Comparison of ENCODE assay signal across 1 cellular context in the genomic region with DNA sequence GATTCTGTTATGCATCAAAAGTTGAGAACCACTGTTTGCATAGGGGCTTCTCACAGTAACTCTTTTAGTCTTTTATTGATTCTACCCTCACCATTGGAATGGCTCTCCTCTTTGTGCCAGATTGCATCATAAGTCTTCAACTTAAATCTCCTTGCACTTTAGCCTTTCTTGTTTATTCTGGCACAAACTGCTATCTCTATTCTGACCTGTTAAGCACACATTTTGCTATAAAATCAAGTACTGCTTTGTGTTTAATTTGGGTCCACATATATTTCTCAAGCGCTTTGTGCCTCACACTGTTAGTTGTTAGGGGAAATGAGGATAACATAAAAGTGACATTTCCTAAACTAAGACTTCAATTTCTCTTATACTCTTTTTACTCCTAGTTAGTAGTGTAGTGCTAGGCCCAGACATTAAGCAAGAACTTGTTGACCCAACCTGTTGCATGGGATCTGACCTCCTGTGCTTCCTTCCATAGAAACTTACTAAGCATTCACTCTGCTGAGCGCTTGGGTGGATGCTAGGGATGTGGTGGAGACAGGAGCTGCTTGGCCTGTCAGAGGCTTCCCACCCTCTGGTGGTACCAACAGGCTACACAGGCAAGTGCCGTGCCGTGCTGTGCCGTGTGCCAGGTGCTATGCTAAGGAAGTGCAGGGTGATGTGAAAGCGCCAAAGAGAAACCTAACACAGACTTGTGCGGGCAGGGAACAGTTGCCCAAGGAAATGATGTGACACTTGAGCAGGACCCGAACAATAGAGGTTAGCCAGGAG.
TF ChIP-seq lines count a peak whose summit lies in the region.

No MANE protein-coding gene starts in this region.

TF ChIP-seq in HepG2, 621 proteins besides CTCF, POLR2A, EP300 and RAD21 (continued from another document and continues in another):
- TF ChIP-seq TBL1XR1 (IDR thresholded peaks at IDR 0.05; ENCODE audit: borderline replicate concordance, low read length, partially characterized antibody) (peak; percentile 15), BHLHE40 (IDR thresholded peaks at IDR 0.05; ENCODE audit: low read length) (no peak), JARID2 (CRISPR knock-in tag; IDR thresholded peaks at IDR 0.05; ENCODE audit: insufficient replicate concordance) (no peak), ZNF274 (CRISPR knock-in tag; IDR thresholded peaks at IDR 0.05) (no peak), ZNF101 (CRISPR knock-in tag; IDR thresholded peaks at IDR 0.05; ENCODE audit: borderline replicate concordance, low read depth) (0 out of 2 replicates have a peak, but pooled peaks have one; percentile 5), ZNF564 (CRISPR knock-in tag; IDR thresholded peaks at IDR 0.05) (no peak; the same call in 1 of the 2 replicates), TBP (CRISPR knock-in tag; IDR thresholded peaks at IDR 0.05) (no peak), ZNF121 (CRISPR knock-in tag; IDR thresholded peaks at IDR 0.05) (no peak), RFXAP (CRISPR knock-in tag; IDR thresholded peaks at IDR 0.05; ENCODE audit: borderline replicate concordance) (no peak), MYNN (CRISPR knock-in tag; IDR thresholded peaks at IDR 0.05; ENCODE audit: low read depth) (no peak), MLLT10 (CRISPR knock-in tag; IDR thresholded peaks at IDR 0.05) (no peak), U2AF2 (IDR thresholded peaks at IDR 0.05; ENCODE audit: low read depth, low read length) (no peak), ATF7 (IDR thresholded peaks at IDR 0.05) (peak; percentile 80), ATF7 (CRISPR knock-in tag; IDR thresholded peaks at IDR 0.05) (peak; percentile 40; the same call in 1 of the 2 replicates), SP5 (CRISPR knock-in tag; IDR thresholded peaks at IDR 0.05; ENCODE audit: borderline replicate concordance, low read depth) (0 out of 2 replicates have a peak, but pooled peaks have one; percentile 24), TBX3 (IDR thresholded peaks at IDR 0.05; ENCODE audit: borderline replicate concordance) (peak; percentile 80; the same call in 1 of the 2 replicates), ZNF460 (CRISPR knock-in tag; IDR thresholded peaks at IDR 0.05; ENCODE audit: borderline replicate concordance) (no peak), GABPA (IDR thresholded peaks at IDR 0.05; ENCODE audit: low read depth, low read length) (no peak), GABPA (CRISPR knock-in tag; IDR thresholded peaks at IDR 0.05; ENCODE audit: low read depth) (no peak), ELF1 (CRISPR knock-in tag; IDR thresholded peaks at IDR 0.05) (no peak), TBX2 (CRISPR knock-in tag; IDR thresholded peaks at IDR 0.05; ENCODE audit: borderline replicate concordance) (peak; percentile 90; the same call in 1 of the 2 replicates), TP53 (CRISPR knock-in tag; conservative IDR thresholded peaks at IDR 0.05) (no peak), CBX5 (CRISPR knock-in tag; IDR thresholded peaks at IDR 0.05; ENCODE audit: borderline replicate concordance) (peak; percentile 33; the same call in 1 of the 2 replicates), SIN3B (IDR thresholded peaks at IDR 0.05; ENCODE audit: low read length) (no peak), ZNF572 (CRISPR knock-in tag; IDR thresholded peaks at IDR 0.05) (no peak), SP1 (IDR thresholded peaks at IDR 0.05) (no peak), SP1 (CRISPR knock-in tag; IDR thresholded peaks at IDR 0.05) (0 out of 2 replicates have a peak, but pooled peaks have one; percentile 12), TAF15 (IDR thresholded peaks at IDR 0.05; ENCODE audit: low read depth, low read length, poor library complexity, severe bottlenecking) (no peak), MIER2 (CRISPR knock-in tag; IDR thresholded peaks at IDR 0.05) (peak; percentile 47; the same call in 1 of the 2 replicates), NCOA2 (CRISPR knock-in tag; IDR thresholded peaks at IDR 0.05) (peak; percentile 96), POGZ (CRISPR knock-in tag; IDR thresholded peaks at IDR 0.05) (peak; percentile 35; the same call in 1 of the 2 replicates), REPIN1 (CRISPR knock-in tag; IDR thresholded peaks at IDR 0.05; ENCODE audit: borderline replicate concordance, low read depth) (no peak), ZFP41 (CRISPR knock-in tag; IDR thresholded peaks at IDR 0.05; ENCODE audit: borderline replicate concordance) (no peak), ZMYM4 (CRISPR knock-in tag; IDR thresholded peaks at IDR 0.05) (peak; percentile 82), TOPORS (CRISPR knock-in tag; IDR thresholded peaks at IDR 0.05) (no peak), NFIC (IDR thresholded peaks at IDR 0.05; ENCODE audit: low read length) (peak; percentile 97), HMGA1 (CRISPR knock-in tag; conservative IDR thresholded peaks at IDR 0.05) (no peak)
- TF ChIP-seq, protein P1, sequence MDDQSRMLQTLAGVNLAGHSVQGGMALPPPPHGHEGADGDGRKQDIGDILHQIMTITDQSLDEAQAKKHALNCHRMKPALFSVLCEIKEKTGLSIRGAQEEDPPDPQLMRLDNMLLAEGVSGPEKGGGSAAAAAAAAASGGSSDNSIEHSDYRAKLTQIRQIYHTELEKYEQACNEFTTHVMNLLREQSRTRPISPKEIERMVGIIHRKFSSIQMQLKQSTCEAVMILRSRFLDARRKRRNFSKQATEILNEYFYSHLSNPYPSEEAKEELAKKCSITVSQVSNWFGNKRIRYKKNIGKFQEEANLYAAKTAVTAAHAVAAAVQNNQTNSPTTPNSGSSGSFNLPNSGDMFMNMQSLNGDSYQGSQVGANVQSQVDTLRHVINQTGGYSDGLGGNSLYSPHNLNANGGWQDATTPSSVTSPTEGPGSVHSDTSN (CRISPR knock-in tag; IDR thresholded peaks at IDR 0.05; ENCODE audit: borderline replicate concordance), result no peak
- TF ChIP-seq, protein P2, sequence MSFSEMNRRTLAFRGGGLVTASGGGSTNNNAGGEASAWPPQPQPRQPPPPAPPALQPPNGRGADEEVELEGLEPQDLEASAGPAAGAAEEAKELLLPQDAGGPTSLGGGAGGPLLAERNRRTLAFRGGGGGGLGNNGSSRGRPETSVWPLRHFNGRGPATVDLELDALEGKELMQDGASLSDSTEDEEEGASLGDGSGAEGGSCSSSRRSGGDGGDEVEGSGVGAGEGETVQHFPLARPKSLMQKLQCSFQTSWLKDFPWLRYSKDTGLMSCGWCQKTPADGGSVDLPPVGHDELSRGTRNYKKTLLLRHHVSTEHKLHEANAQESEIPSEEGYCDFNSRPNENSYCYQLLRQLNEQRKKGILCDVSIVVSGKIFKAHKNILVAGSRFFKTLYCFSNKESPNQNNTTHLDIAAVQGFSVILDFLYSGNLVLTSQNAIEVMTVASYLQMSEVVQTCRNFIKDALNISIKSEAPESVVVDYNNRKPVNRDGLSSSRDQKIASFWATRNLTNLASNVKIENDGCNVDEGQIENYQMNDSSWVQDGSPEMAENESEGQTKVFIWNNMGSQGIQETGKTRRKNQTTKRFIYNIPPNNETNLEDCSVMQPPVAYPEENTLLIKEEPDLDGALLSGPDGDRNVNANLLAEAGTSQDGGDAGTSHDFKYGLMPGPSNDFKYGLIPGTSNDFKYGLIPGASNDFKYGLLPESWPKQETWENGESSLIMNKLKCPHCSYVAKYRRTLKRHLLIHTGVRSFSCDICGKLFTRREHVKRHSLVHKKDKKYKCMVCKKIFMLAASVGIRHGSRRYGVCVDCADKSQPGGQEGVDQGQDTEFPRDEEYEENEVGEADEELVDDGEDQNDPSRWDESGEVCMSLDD (CRISPR knock-in tag; IDR thresholded peaks at IDR 0.05; ENCODE audit: borderline replicate concordance), result peak; percentile 59; the same call in 1 of the 2 replicates
- TF ChIP-seq, protein P3, sequence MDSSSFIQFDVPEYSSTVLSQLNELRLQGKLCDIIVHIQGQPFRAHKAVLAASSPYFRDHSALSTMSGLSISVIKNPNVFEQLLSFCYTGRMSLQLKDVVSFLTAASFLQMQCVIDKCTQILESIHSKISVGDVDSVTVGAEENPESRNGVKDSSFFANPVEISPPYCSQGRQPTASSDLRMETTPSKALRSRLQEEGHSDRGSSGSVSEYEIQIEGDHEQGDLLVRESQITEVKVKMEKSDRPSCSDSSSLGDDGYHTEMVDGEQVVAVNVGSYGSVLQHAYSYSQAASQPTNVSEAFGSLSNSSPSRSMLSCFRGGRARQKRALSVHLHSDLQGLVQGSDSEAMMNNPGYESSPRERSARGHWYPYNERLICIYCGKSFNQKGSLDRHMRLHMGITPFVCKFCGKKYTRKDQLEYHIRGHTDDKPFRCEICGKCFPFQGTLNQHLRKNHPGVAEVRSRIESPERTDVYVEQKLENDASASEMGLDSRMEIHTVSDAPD (CRISPR knock-in tag; IDR thresholded peaks at IDR 0.05), result peak; percentile 92
- TF ChIP-seq, protein P4, sequence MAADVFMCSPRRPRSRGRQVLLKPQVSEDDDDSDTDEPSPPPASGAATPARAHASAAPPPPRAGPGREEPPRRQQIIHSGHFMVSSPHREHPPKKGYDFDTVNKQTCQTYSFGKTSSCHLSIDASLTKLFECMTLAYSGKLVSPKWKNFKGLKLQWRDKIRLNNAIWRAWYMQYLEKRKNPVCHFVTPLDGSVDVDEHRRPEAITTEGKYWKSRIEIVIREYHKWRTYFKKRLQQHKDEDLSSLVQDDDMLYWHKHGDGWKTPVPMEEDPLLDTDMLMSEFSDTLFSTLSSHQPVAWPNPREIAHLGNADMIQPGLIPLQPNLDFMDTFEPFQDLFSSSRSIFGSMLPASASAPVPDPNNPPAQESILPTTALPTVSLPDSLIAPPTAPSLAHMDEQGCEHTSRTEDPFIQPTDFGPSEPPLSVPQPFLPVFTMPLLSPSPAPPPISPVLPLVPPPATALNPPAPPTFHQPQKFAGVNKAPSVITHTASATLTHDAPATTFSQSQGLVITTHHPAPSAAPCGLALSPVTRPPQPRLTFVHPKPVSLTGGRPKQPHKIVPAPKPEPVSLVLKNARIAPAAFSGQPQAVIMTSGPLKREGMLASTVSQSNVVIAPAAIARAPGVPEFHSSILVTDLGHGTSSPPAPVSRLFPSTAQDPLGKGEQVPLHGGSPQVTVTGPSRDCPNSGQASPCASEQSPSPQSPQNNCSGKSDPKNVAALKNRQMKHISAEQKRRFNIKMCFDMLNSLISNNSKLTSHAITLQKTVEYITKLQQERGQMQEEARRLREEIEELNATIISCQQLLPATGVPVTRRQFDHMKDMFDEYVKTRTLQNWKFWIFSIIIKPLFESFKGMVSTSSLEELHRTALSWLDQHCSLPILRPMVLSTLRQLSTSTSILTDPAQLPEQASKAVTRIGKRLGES (CRISPR knock-in tag; IDR thresholded peaks at IDR 0.05; ENCODE audit: borderline replicate concordance), result no peak
- TF ChIP-seq, protein P5, sequence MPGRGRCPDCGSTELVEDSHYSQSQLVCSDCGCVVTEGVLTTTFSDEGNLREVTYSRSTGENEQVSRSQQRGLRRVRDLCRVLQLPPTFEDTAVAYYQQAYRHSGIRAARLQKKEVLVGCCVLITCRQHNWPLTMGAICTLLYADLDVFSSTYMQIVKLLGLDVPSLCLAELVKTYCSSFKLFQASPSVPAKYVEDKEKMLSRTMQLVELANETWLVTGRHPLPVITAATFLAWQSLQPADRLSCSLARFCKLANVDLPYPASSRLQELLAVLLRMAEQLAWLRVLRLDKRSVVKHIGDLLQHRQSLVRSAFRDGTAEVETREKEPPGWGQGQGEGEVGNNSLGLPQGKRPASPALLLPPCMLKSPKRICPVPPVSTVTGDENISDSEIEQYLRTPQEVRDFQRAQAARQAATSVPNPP (CRISPR knock-in tag; IDR thresholded peaks at IDR 0.05), result no peak
- TF ChIP-seq, protein P6, sequence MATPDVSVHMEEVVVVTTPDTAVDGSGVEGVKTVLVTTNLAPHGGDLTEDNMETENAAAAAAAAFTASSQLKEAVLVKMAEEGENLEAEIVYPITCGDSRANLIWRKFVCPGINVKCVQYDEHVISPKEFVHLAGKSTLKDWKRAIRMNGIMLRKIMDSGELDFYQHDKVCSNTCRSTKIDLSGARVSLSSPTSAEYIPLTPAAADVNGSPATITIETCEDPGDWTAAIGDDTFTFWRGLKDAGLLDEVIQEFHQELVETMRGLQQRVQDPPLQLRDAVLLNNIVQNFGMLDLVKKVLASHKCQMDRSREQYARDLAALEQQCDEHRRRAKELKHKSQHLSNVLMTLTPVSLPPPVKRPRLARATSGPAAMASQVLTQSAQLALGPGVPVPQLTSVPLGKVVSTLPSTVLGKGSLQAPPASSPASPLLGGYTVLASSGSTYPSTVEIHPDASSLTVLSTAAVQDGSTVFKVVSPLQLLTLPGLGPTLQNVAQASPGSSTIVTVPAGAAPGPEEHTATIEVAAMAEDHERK (CRISPR knock-in tag; IDR thresholded peaks at IDR 0.05; ENCODE audit: low read depth), result no peak
- TF ChIP-seq, protein P7, sequence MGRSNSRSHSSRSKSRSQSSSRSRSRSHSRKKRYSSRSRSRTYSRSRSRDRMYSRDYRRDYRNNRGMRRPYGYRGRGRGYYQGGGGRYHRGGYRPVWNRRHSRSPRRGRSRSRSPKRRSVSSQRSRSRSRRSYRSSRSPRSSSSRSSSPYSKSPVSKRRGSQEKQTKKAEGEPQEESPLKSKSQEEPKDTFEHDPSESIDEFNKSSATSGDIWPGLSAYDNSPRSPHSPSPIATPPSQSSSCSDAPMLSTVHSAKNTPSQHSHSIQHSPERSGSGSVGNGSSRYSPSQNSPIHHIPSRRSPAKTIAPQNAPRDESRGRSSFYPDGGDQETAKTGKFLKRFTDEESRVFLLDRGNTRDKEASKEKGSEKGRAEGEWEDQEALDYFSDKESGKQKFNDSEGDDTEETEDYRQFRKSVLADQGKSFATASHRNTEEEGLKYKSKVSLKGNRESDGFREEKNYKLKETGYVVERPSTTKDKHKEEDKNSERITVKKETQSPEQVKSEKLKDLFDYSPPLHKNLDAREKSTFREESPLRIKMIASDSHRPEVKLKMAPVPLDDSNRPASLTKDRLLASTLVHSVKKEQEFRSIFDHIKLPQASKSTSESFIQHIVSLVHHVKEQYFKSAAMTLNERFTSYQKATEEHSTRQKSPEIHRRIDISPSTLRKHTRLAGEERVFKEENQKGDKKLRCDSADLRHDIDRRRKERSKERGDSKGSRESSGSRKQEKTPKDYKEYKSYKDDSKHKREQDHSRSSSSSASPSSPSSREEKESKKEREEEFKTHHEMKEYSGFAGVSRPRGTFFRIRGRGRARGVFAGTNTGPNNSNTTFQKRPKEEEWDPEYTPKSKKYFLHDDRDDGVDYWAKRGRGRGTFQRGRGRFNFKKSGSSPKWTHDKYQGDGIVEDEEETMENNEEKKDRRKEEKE (IDR thresholded peaks at IDR 0.05), result no peak
- TF ChIP-seq, protein P8, sequence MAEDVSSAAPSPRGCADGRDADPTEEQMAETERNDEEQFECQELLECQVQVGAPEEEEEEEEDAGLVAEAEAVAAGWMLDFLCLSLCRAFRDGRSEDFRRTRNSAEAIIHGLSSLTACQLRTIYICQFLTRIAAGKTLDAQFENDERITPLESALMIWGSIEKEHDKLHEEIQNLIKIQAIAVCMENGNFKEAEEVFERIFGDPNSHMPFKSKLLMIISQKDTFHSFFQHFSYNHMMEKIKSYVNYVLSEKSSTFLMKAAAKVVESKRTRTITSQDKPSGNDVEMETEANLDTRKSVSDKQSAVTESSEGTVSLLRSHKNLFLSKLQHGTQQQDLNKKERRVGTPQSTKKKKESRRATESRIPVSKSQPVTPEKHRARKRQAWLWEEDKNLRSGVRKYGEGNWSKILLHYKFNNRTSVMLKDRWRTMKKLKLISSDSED (CRISPR knock-in tag; IDR thresholded peaks at IDR 0.05), result no peak
- TF ChIP-seq, protein P9, sequence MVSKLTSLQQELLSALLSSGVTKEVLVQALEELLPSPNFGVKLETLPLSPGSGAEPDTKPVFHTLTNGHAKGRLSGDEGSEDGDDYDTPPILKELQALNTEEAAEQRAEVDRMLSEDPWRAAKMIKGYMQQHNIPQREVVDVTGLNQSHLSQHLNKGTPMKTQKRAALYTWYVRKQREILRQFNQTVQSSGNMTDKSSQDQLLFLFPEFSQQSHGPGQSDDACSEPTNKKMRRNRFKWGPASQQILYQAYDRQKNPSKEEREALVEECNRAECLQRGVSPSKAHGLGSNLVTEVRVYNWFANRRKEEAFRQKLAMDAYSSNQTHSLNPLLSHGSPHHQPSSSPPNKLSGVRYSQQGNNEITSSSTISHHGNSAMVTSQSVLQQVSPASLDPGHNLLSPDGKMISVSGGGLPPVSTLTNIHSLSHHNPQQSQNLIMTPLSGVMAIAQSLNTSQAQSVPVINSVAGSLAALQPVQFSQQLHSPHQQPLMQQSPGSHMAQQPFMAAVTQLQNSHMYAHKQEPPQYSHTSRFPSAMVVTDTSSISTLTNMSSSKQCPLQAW (CRISPR knock-in tag; IDR thresholded peaks at IDR 0.05), result no peak
